22 cellular contexts compared by ENCODE assay signal in genomic region chr20:49810491-49811190, GRCh38. TPM values are rescaled to one million over a fixed set of nuclear protein-coding genes. Genes with fewer than 3 reads are reported as not detected.
DNase-seq lines count a peak whose midpoint lies in the region; ATAC-seq, FAIRE-seq and TF ChIP-seq lines count a peak whose summit lies in the region.
"Had no signal": no experiment of that assay in that cellular context is flagged by ENCODE, and none has a peak within 500 bp of the region (broad histone marks: within the 10 kb centered on the region; RNA-seq: fewer than 3 reads in every experiment).

No MANE protein-coding gene starts in this region.

- H3K36me3 ChIP-seq in SU-DHL-6 (ENCODE audit: low read length), result no peaks in the 10 kb centered on the region
- peaks cover 1% of the 10 kb centered on the region for H3K36me3 ChIP-seq in right atrium auricular region

- H3K4me3 ChIP-seq in SU-DHL-6 (ENCODE audit: insufficient read depth, low read length, poor library complexity, severe bottlenecking) (no peak overlapping the region), right atrium auricular region (no peak overlapping the region)
- H3K4me3 ChIP-seq: BLaER1, tibial nerve had no signal

- FAIRE-seq in frontal cortex (lab: Jason Lieb, UNC), result no peak
- FAIRE-seq: islet of Langerhans, small intestine had no signal

- DNase-seq in activated CD4-positive, alpha-beta T cell treated with anti-CD3 and anti-CD28 coated beads, Interleukin-2, amount 10 ng/mL, durations not matched to agents 24 days and 14 days, result no peak
- no peak for DNase-seq in activated CD4-positive, alpha-beta T cell treated with anti-CD3 and anti-CD28 coated beads, Interleukin-2, amount 50 U/mL, for 1 hour
- DNase-seq in kidney tubule cell (ENCODE audit: low spot score) (peak; percentile 52), renal cortical epithelial cell (ENCODE audit: low read depth) (peak; percentile 46), frontal cortex (ENCODE audit: low spot score in 2 of 2) (no peak), right atrium auricular region (ENCODE audit: low spot score) (no peak)
- DNase-seq: 8988T; activated CD4-positive, alpha-beta T cell treated with anti-CD3 and anti-CD28 coated beads, Interleukin-2, amount 50 U/mL, for 4 hours; activated T-cell treated with anti-CD3 and anti-CD28 coated beads, Interleukin-2, amount 50 U/mL, for 48 hours; amygdala; DMS79; erythroblast; head of caudate nucleus; midbrain; NCI-H1930; NCI-H446 treated with DMSO at 0.1 percent for 48 hours; small intestine had no signal

- no peak for ATAC-seq in GM19455 (IDR thresholded peaks at IDR 0.05; ENCODE audit: unreplicated experiment)

- peaks cover 17% of the 10 kb centered on the region for H3K79me2 ChIP-seq in SU-DHL-6 (ENCODE audit: insufficient read depth, low read length)

- H3K9me3 Mint-ChIP-seq in activated CD4-positive, alpha-beta T cell treated with anti-CD3 and anti-CD28 coated beads, Interleukin-2, amount 10 ng/mL, durations not matched to agents 24 days and 14 days, result no peaks in the 10 kb centered on the region

- no peak overlapping the region for H3K4me2 ChIP-seq in SU-DHL-6 (ENCODE audit: low read depth, low read length, poor library complexity, severe bottlenecking)
- H3K4me2 ChIP-seq: BLaER1 had no signal

- H3F3A ChIP-seq in SU-DHL-6 (ENCODE audit: insufficient read depth), result peaks cover 38% of the 10 kb centered on the region

- H2AFZ ChIP-seq in SU-DHL-6 (ENCODE audit: low read depth, low read length, severe bottlenecking), result no peak overlapping the region

- H3K9me3 ChIP-seq in SU-DHL-6 (ENCODE audit: insufficient read depth, low read length) (no peaks in the 10 kb centered on the region), right atrium auricular region (no peaks in the 10 kb centered on the region)
- H3K9me3 ChIP-seq: BLaER1, tibial nerve had no signal

- intact Hi-C loops in activated CD4-positive, alpha-beta T cell treated with anti-CD3 and anti-CD28 coated beads, Interleukin-2, amount 10 ng/mL, durations not matched to agents 24 days and 14 days (cut with micrococcal nuclease), result loop anchor here (5.0 kb wide), 2 partner anchors 143 to 302 kb away; partner anchors contain the start of gene UBE2V1

- H3K27me3 ChIP-seq in SU-DHL-6 (ENCODE audit: low read length), result no peaks in the 10 kb centered on the region
- no peaks in the 10 kb centered on the region for H3K27me3 ChIP-seq in right atrium auricular region
- H3K27me3 ChIP-seq: BLaER1, tibial nerve had no signal

- peaks cover 0 to 17% of the 10 kb centered on the region in 2 donors for H3K4me1 ChIP-seq in right atrium auricular region

- H3K36me3 Mint-ChIP-seq in activated CD4-positive, alpha-beta T cell treated with anti-CD3 and anti-CD28 coated beads, Interleukin-2, amount 10 ng/mL, durations not matched to agents 24 days and 14 days (ENCODE audit: low read depth), result peaks cover 8% of the 10 kb centered on the region

- H3K27ac Mint-ChIP-seq in activated CD4-positive, alpha-beta T cell treated with anti-CD3 and anti-CD28 coated beads, Interleukin-2, amount 10 ng/mL, durations not matched to agents 24 days and 14 days, result peak overlapping the region; percentile 30

- H3K27ac ChIP-seq in SU-DHL-6 (ENCODE audit: low read depth, low read length) (peak overlapping the region; percentile 85; the same call in 1 of the 2 replicates), right atrium auricular region (no peak overlapping the region)
- H3K27ac ChIP-seq: BLaER1 had no signal

- H4K20me1 ChIP-seq in SU-DHL-6 (ENCODE audit: low read depth, low read length), result no peaks in the 10 kb centered on the region
- H4K20me1 ChIP-seq: BLaER1 had no signal

- no peaks in the 10 kb centered on the region for H3K9me2 ChIP-seq in SU-DHL-6 (replicated peaks; ENCODE audit: insufficient read depth, low read length)

- no peak for TF ChIP-seq CTCF in SU-DHL-6 (IDR thresholded peaks at IDR 0.05; ENCODE audit: insufficient read depth, low read length, poor library complexity, severe bottlenecking)
- no peak for TF ChIP-seq CTCF in right atrium auricular region (IDR thresholded peaks at IDR 0.05)

- H3K27me3 Mint-ChIP-seq in activated CD4-positive, alpha-beta T cell treated with anti-CD3 and anti-CD28 coated beads, Interleukin-2, amount 10 ng/mL, durations not matched to agents 24 days and 14 days, result no peaks in the 10 kb centered on the region

- no peak overlapping the region for H3K9ac ChIP-seq in SU-DHL-6 (ENCODE audit: low read length)
- H3K9ac ChIP-seq: BLaER1 had no signal

- no peak overlapping the region for H3K4me3 Mint-ChIP-seq in activated CD4-positive, alpha-beta T cell treated with anti-CD3 and anti-CD28 coated beads, Interleukin-2, amount 10 ng/mL, durations not matched to agents 24 days and 14 days

- peaks cover 53% of the 10 kb centered on the region for H3K4me1 Mint-ChIP-seq in activated CD4-positive, alpha-beta T cell treated with anti-CD3 and anti-CD28 coated beads, Interleukin-2, amount 10 ng/mL, durations not matched to agents 24 days and 14 days

RNA-seq across cellular contexts. Expression of gene SLC9A8, which starts 2.0 kb away (rescaled TPM):
- total RNA-seq in activated CD4-positive, alpha-beta T cell treated with anti-CD3 and anti-CD28 coated beads, Interleukin-2, amount 10 ng/mL, durations not matched to agents 24 days and 14 days, result 15.2 and 15.7 TPM in 2 replicates
- 5.7 and 10.3 TPM in 2 replicates for total RNA-seq in renal cortical epithelial cell
- 4.5 TPM for total RNA-seq in frontal cortex
- 1 to 10 TPM; 5.8 to 6.3 TPM for total RNA-seq in right atrium auricular region

Comparison
In these comparisons a context has a peak if more than half of its experiments do, and no peak if none do; other contexts are left out.
1. DNase-seq: peak in kidney tubule cell (single experiment) and renal cortical epithelial cell (single experiment); none in activated CD4-positive, alpha-beta T cell treated with anti-CD3 and anti-CD28 coated beads, Interleukin-2, amount 10 ng/mL, durations not matched to agents 24 days and 14 days (single experiment), activated CD4-positive, alpha-beta T cell treated with anti-CD3 and anti-CD28 coated beads, Interleukin-2, amount 50 U/mL, for 1 hour (single experiment), frontal cortex (0 of 2) and right atrium auricular region (single experiment).